ENCODE assay signal across 9 cellular contexts in the genomic region with DNA sequence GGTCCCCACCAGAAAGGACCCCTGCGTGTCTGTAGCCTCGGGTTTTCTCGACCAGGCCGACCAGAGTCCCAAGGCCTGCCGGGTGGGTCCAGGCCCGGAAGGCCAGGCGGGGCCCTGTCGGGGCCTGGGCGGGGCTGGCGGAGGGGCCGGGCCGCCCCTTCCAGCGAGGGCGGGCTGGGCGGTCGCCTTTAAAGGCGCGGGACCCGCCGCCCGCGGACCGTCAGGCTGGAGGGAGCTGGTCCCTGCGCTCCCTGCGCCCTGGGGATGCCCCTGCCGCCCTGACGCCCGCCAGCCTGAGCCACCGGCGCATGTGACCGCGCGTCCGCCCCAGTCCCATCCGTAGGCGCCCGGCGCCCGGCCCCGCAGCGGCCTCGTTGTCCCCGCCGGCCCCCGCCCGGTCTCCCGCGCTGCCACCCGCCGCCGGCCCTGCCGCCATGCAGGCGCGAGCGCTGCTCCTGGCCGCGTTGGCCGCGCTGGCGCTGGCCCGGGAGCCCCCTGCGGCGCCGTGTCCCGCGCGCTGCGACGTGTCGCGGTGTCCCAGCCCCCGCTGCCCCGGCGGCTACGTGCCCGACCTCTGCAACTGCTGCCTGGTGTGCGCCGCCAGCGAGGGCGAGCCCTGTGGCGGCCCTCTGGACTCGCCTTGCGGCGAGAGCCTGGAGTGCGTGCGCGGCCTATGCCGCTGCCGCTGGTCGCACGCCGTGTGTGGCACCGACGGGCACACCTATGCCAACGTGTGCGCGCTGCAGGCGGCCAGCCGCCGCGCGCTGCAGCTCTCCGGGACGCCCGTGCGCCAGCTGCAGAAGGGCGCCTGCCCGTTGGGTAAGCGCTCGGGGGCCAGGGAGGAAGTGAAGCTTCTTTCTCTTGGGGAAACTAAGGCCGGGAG. TPM values are rescaled to one million over a fixed set of nuclear protein-coding genes. Genes with fewer than 3 reads are reported as not detected.
DNase-seq lines count a peak whose midpoint lies in the region; ATAC-seq lines count a peak whose summit lies in the region.
"Had no signal": no experiment of that assay in that cellular context is flagged by ENCODE, and none has a peak within 500 bp of the region (broad histone marks: within the 10 kb centered on the region; RNA-seq: fewer than 3 reads in every experiment).

Gene HTRA3, plus strand, starts transcription at position 220 of the 883 bp plus-strand sequence. Its CDS starts 215 bp downstream, at position 435.

- no peak within 1 kb of the TSS for H3K27ac Mint-ChIP-seq in stimulated activated effector memory CD8-positive, alpha-beta T cell treated with anti-CD3 and anti-CD28 coated beads, Interleukin-12 subunit alpha, Interleukin-12 subunit beta, amount 100 ng/mL, for 72 hours
- H3K27ac Mint-ChIP-seq: CD4-positive, CD25-positive, alpha-beta regulatory T cell had no signal

- no peak for ATAC-seq in stimulated activated effector memory CD8-positive, alpha-beta T cell treated with anti-CD3 and anti-CD28 coated beads, Interleukin-12 subunit alpha, Interleukin-12 subunit beta, amount 100 ng/mL, for 72 hours

- DNase-seq in NCI-H82 (lab: John Stamatoyannopoulos, UW) (peak; percentile 24), NCI-H82 treated with DMSO at 0.1 percent for 48 hours (lab: John Stamatoyannopoulos, UW; ENCODE audit: unreplicated experiment) (no peak), ecto neural progenitor cell (ENCODE audit: low spot score) (peak; percentile 72), mesenteric fat pad (ENCODE audit: low spot score) (no peak), ureter (ENCODE audit: low spot score) (no peak), NCI-H526 treated with DMSO at 0.1 percent for 48 hours (lab: John Stamatoyannopoulos, UW) (no peak), HK-2 (ENCODE audit: unreplicated experiment) (no peak)
- DNase-seq in stimulated activated effector memory CD8-positive, alpha-beta T cell treated with anti-CD3 and anti-CD28 coated beads, Interleukin-12 subunit alpha, Interleukin-12 subunit beta, amount 100 ng/mL, for 72 hours (ENCODE audit: low spot score in 2 of 2) = no peak
- DNase-seq: CD4-positive, CD25-positive, alpha-beta regulatory T cell had no signal

- H3K9me3 Mint-ChIP-seq in stimulated activated effector memory CD8-positive, alpha-beta T cell treated with anti-CD3 and anti-CD28 coated beads, Interleukin-12 subunit alpha, Interleukin-12 subunit beta, amount 100 ng/mL, for 72 hours = no peaks in the 10 kb centered on the region

- H3K36me3 Mint-ChIP-seq in stimulated activated effector memory CD8-positive, alpha-beta T cell treated with anti-CD3 and anti-CD28 coated beads, Interleukin-12 subunit alpha, Interleukin-12 subunit beta, amount 100 ng/mL, for 72 hours = no peaks in the 10 kb centered on the region
- H3K36me3 Mint-ChIP-seq: CD4-positive, CD25-positive, alpha-beta regulatory T cell had no signal

- no peaks in the 10 kb centered on the region for H3K4me1 Mint-ChIP-seq in stimulated activated effector memory CD8-positive, alpha-beta T cell treated with anti-CD3 and anti-CD28 coated beads, Interleukin-12 subunit alpha, Interleukin-12 subunit beta, amount 100 ng/mL, for 72 hours
- H3K4me1 Mint-ChIP-seq: CD4-positive, CD25-positive, alpha-beta regulatory T cell had no signal

- no peak within 1 kb of the TSS for H3K4me3 Mint-ChIP-seq in stimulated activated effector memory CD8-positive, alpha-beta T cell treated with anti-CD3 and anti-CD28 coated beads, Interleukin-12 subunit alpha, Interleukin-12 subunit beta, amount 100 ng/mL, for 72 hours
- H3K4me3 Mint-ChIP-seq: CD4-positive, CD25-positive, alpha-beta regulatory T cell had no signal

RNA-seq across cellular contexts. Expression of gene HTRA3, which starts in this region (rescaled TPM):
- 58.5 TPM for total RNA-seq in mesenteric fat pad
- total RNA-seq in ureter = 17.5 TPM
- total RNA-seq: CD4-positive, CD25-positive, alpha-beta regulatory T cell had no signal

Comparison
In these comparisons a context has a peak if more than half of its experiments do, and no peak if none do; other contexts are left out.
1. DNase-seq: peak in NCI-H82 (single experiment) and ecto neural progenitor cell (single experiment); none in NCI-H82 treated with DMSO at 0.1 percent for 48 hours (single experiment), mesenteric fat pad (single experiment), ureter (single experiment), stimulated activated effector memory CD8-positive, alpha-beta T cell treated with anti-CD3 and anti-CD28 coated beads, Interleukin-12 subunit alpha, Interleukin-12 subunit beta, amount 100 ng/mL, for 72 hours (0 of 2), NCI-H526 treated with DMSO at 0.1 percent for 48 hours (single experiment) and HK-2 (single experiment).